30 cellular contexts compared by ENCODE assay signal in the genomic region with DNA sequence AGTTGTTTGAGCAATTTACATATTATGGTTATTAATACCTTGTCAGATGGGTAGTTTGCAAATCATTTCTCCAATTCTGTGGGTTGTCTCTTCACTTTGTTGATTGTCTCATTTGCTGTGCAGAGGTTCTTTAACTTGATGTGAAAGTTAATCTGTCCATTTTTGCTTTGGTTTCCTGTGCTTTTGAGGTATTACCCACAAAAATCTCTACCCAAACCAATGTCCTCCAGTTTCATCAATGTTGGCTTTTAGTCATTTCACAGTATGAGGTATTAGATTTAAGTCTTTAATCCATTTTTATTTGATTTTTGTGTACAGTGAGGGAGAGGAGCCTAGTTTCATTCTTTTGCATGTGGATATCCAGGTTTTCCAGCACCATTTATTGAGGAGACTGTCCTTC.
"Had no signal": no experiment of that assay in that cellular context is flagged by ENCODE, and none has a peak within 500 bp of the region (broad histone marks: within the 10 kb centered on the region; RNA-seq: fewer than 3 reads in every experiment).

No MANE protein-coding gene starts in this region.

- H3K4me2 ChIP-seq: hepatocyte had no signal

- ATAC-seq: activated CD4-positive, CD25-positive, alpha-beta regulatory T cell treated with anti-CD3 and anti-CD28 coated beads, Interleukin-2, amount 50 U/mL, for 24 hours; activated CD8-positive, alpha-beta T cell treated with anti-CD3 and anti-CD28 coated beads for 36 hours; activated T-cell treated with anti-CD3 and anti-CD28 coated beads, Interleukin-2, amount 50 U/mL, for 4 hours; activated T-helper 17 cell treated with anti-CD3 and anti-CD28 coated beads, Interleukin-2, amount 50 U/mL, for 72 hours; body of pancreas; effector memory CD8-positive, alpha-beta T cell; foreskin keratinocyte; gastrocnemius medialis; heart right ventricle had no signal

- H3K36me3 ChIP-seq: esophagus muscularis mucosa, gastrocnemius medialis, heart right ventricle, WERI-Rb-1 had no signal

- H3K27me3 ChIP-seq: body of pancreas, esophagus muscularis mucosa, foreskin keratinocyte, gastrocnemius medialis, heart right ventricle, hepatocyte had no signal

- DNase-seq: activated B cell treated with CpG ODN at 0.5 μM for 24 hours; activated CD4-positive, alpha-beta T cell treated with anti-CD3 and anti-CD28 coated beads for 48 hours; activated CD4-positive, alpha-beta T cell treated with anti-CD3 and anti-CD28 coated beads, Interleukin-2, amount 50 U/mL, for 1 hour; activated CD4-positive, alpha-beta T cell treated with anti-CD3 and anti-CD28 coated beads, Interleukin-2, amount 50 U/mL, for 48 hours; activated CD8-positive, alpha-beta memory T cell treated with anti-CD3 and anti-CD28 coated beads for 24 hours; activated CD8-positive, alpha-beta T cell treated with anti-CD3 and anti-CD28 coated beads for 36 hours; activated effector memory CD4-positive, alpha-beta T cell treated with Interleukin-2 at 50 U/mL for 16 hours; activated gamma-delta T cell treated with Interleukin-2 at 50 U/mL for 16 hours; activated naive CD4-positive, alpha-beta T cell treated with anti-CD3 and anti-CD28 coated beads, Interleukin-2, amount 50 U/mL, for 16 hours; activated naive CD4-positive, alpha-beta T cell treated with Interleukin-2 at 50 U/mL for 16 hours; activated T-cell treated with anti-CD3 and anti-CD28 coated beads, Interleukin-2, amount 50 U/mL, for 4 hours; amniotic stem cell; anterior cingulate cortex; body of pancreas; caudate nucleus; cortex of kidney; dermis blood vessel endothelial cell; effector CD4-positive, alpha-beta T cell; effector memory CD8-positive, alpha-beta T cell; erythroblast; foreskin keratinocyte; gastrocnemius medialis; glutamatergic neuron; heart right ventricle; T1000; WERI-Rb-1 had no signal

- H3K4me1 ChIP-seq: body of pancreas, esophagus muscularis mucosa, foreskin keratinocyte, gastrocnemius medialis, heart right ventricle had no signal

- H2AFZ ChIP-seq: hepatocyte had no signal

- H3K79me2 ChIP-seq: hepatocyte had no signal

- H3K4me3 ChIP-seq: body of pancreas, esophagus muscularis mucosa, gastrocnemius medialis, heart right ventricle, hepatocyte had no signal

- H3K9me3 ChIP-seq: body of pancreas, gastrocnemius medialis had no signal

- H3K27ac ChIP-seq: body of pancreas, esophagus muscularis mucosa, foreskin keratinocyte, gastrocnemius medialis, heart right ventricle, hepatocyte, WERI-Rb-1 had no signal
